Comparison of ENCODE assay signal across 2 cellular contexts in the genomic region with DNA sequence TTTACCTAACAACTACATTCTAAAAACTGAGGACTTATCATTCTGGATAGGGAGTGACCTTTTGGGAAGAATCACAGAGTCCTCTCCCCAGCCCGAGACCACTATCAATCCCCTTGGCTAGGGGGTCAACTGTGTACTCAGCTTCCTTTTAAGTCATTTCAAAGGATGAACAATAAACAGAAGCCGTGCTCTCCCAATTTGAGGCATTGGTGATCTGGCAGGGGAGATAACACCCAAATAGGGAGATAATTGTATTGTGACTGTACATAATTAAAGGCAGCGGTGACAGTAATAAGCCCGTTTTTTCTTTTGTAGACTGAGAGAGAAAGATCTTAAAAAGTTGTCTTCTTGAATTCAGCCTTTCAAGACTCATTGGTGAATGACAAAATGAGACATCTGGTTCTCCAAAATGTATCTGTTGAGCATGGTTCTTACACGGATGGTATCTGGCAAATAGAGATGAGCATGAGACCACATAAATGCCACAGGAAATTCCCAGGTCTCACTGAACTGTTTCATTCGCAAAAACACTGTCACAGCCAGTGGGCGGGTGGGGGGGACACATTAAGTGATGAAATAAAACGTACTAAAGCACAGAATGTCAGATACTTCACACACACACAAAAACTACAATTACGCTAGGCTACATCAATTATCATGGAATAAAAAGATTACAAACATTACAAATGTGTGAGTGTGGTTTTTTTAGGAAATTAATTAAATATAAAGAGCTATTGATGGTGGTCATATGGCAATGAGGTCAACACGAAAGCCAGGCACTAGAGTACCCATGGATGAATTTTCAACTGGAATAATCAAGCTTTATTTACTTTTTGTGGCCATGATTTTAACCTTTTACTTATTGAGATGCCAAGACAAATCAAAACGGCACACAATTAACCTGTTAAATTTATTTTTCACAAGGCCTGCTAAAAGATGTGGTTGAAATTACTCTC.
A peak's percentile ranks its signal among the peaks of the same experiment; 100 is the strongest.
TF ChIP-seq lines count a peak whose summit lies in the region.

No MANE protein-coding gene starts in this region.

TF ChIP-seq in IMR-90, 13 proteins besides CTCF, POLR2A, EP300 and RAD21:
- TF ChIP-seq MXI1 (IDR thresholded peaks at IDR 0.05; ENCODE audit: borderline replicate concordance, low read depth, low read length): no peak
- TF ChIP-seq, protein P1, sequence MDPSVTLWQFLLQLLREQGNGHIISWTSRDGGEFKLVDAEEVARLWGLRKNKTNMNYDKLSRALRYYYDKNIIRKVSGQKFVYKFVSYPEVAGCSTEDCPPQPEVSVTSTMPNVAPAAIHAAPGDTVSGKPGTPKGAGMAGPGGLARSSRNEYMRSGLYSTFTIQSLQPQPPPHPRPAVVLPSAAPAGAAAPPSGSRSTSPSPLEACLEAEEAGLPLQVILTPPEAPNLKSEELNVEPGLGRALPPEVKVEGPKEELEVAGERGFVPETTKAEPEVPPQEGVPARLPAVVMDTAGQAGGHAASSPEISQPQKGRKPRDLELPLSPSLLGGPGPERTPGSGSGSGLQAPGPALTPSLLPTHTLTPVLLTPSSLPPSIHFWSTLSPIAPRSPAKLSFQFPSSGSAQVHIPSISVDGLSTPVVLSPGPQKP (IDR thresholded peaks at IDR 0.05; ENCODE audit: borderline replicate concordance, low read depth, low read length): no peak
- no peak for TF ChIP-seq USF2 (IDR thresholded peaks at IDR 0.05; ENCODE audit: low read depth, low read length)
- no peak for TF ChIP-seq MAZ (IDR thresholded peaks at IDR 0.05; ENCODE audit: borderline replicate concordance, low read depth, low read length)
- no peak for TF ChIP-seq RCOR1 (IDR thresholded peaks at IDR 0.05; ENCODE audit: insufficient replicate concordance, low read length)
- no peak for TF ChIP-seq RFX5 (IDR thresholded peaks at IDR 0.05; ENCODE audit: low read depth, low read length)
- TF ChIP-seq FOS (IDR thresholded peaks at IDR 0.05; ENCODE audit: low read depth, low read length): no peak
- no peak for TF ChIP-seq MAFK (IDR thresholded peaks at IDR 0.05; ENCODE audit: low read depth, low read length)
- TF ChIP-seq CEBPB (IDR thresholded peaks at IDR 0.05; ENCODE audit: low read depth, low read length): no peak
- no peak for TF ChIP-seq SMC3 (IDR thresholded peaks at IDR 0.05; ENCODE audit: low read depth, low read length)
- no peak for TF ChIP-seq NFE2L2 (IDR thresholded peaks at IDR 0.05; ENCODE audit: low read depth, low read length)
- no peak for TF ChIP-seq BHLHE40 (IDR thresholded peaks at IDR 0.05; ENCODE audit: low read depth, low read length)

TF ChIP-seq in GM12878, 131 proteins besides CTCF, POLR2A, EP300 and RAD21:
- TF ChIP-seq BCL11A (IDR thresholded peaks at IDR 0.05; ENCODE audit: low read depth, low read length) (no peak), RUNX3 (IDR thresholded peaks at IDR 0.05; ENCODE audit: low read length) (peak; percentile 39; the same call in 1 of the 2 replicates)
